Comparison of ENCODE assay signal across 8 cellular contexts in genomic region chr9:132798817-132799790, GRCh38.
DNase-seq lines count a peak whose midpoint lies in the region; ATAC-seq and TF ChIP-seq lines count a peak whose summit lies in the region.

No MANE protein-coding gene starts in this region.

- DNase-seq in NCI-H510A (lab: John Stamatoyannopoulos, UW) (peak; percentile 21), NCI-H510A treated with DMSO at 0.1 percent for 48 hours (lab: John Stamatoyannopoulos, UW) (no peak), RPMI7951 (ENCODE audit: low read depth) (peak; percentile 79), Right ventricle myocardium superior (no peak), suprapubic skin (ENCODE audit: low spot score in 2 of 2) (no peak), midbrain (lab: John Stamatoyannopoulos, UW) (no peak)

- ATAC-seq in Right ventricle myocardium superior (ENCODE audit: poor library complexity) (peak; percentile 62), GM18868 (IDR thresholded peaks at IDR 0.05; ENCODE audit: unreplicated experiment) (no peak), GM21381 (IDR thresholded peaks at IDR 0.05; ENCODE audit: unreplicated experiment) (no peak)

- H3K36me3 ChIP-seq in suprapubic skin = no peaks in the 10 kb centered on the region

- H3K4me1 ChIP-seq in suprapubic skin = peaks cover 26% of the 10 kb centered on the region

- TF ChIP-seq CTCF in suprapubic skin (IDR thresholded peaks at IDR 0.05) = no peak

- 70% methylated on average over 16 of the region's 27 CpGs for WGBS in suprapubic skin

- no peaks in the 10 kb centered on the region for H3K9me3 ChIP-seq in suprapubic skin

- intact Hi-C loops in Right ventricle myocardium superior (cut with DNase I) = no loop called here

- H3K4me3 ChIP-seq in suprapubic skin = no peak overlapping the region

- TF ChIP-seq EP300 in suprapubic skin (IDR thresholded peaks at IDR 0.05) = no peak

- no peak for TF ChIP-seq POLR2A in suprapubic skin (IDR thresholded peaks at IDR 0.05)

- peak overlapping the region; percentile 66 for H3K27ac ChIP-seq in suprapubic skin

- peaks cover 4% of the 10 kb centered on the region for H3K27me3 ChIP-seq in suprapubic skin

Comparison
In these comparisons a context has a peak if more than half of its experiments do, and no peak if none do; other contexts are left out.
1. DNase-seq: peak in NCI-H510A (single experiment) and RPMI7951 (single experiment); none in NCI-H510A treated with DMSO at 0.1 percent for 48 hours (single experiment), Right ventricle myocardium superior (single experiment), suprapubic skin (0 of 2) and midbrain (single experiment).